Comparison of ENCODE assay signal across 8 cellular contexts in the genomic region with DNA sequence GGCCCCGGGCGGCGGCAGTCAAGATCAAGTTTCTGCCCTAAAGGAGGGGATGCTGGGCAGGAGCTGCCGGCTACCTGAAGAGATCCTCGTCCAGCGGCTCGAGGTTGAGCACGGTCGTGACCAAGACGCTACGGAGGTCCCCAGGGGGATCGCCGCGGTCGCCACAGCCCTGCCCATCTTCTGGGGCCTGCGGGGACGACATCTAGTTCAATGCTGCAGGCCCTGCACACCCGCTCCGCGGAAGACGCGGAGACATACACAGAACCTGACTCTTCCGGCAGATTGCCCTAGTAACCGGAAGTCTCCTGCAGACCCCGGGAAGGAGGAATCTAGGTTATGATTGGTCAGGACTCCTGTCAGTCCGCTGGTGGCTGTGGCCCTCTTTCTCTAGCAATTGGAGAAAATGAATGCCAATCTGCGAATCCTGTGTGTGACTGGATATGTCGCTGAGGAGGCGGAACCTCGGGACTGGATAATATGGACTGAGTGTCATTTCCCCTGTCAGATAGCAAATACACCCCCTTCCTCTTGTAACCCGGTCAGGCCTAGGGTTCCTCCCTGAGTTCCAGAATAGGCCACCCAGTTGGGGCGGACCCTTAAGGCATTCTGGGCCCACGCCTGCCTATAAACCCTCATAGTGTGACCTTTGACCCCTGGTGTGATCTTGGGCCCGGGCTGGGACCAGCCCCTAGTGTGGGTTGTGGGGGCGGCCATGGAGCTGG. TPM values are rescaled to one million over a fixed set of nuclear protein-coding genes. Genes with fewer than 3 reads are reported as not detected.
DNase-seq lines count a peak whose midpoint lies in the region; ATAC-seq and TF ChIP-seq lines count a peak whose summit lies in the region.

A gene (minus strand): TSS at position 279 of the 722 bp plus-strand sequence. CDS start 77 bp downstream, at position 202.
A gene (plus strand): TSS at position 501 of the 722 bp plus-strand sequence. CDS start 212 bp downstream, at position 713.

- H4K20me1 ChIP-seq in PC-3 (ENCODE audit: low read length): no peaks in the 10 kb centered on the region

- peak within 1 kb of the TSS; percentile 79 for H3K9ac ChIP-seq in PC-3 (ENCODE audit: low read length)

- TF ChIP-seq CTCF in PC-3 (conservative IDR thresholded peaks at IDR 0.05; ENCODE audit: low read depth, low read length): no peak
- no peak for TF ChIP-seq CTCF in esophagus squamous epithelium (IDR thresholded peaks at IDR 0.05)

- no peaks in the 10 kb centered on the region for H3F3A ChIP-seq in PC-3 (ENCODE audit: low read length, unreplicated experiment)

- no TSS peak for BruUV-seq in PC-3 (replicated peaks; lab: Mats Ljungman, UMichigan)

- H3K4me1 ChIP-seq in PC-3 (ENCODE audit: insufficient read depth, low read length) (peaks cover 30% of the 10 kb centered on the region), esophagus squamous epithelium (peaks cover 26 to 46% (median 28%) of the 10 kb centered on the region in 3 donors), muscle layer of duodenum (ENCODE audit: control insufficient read depth in 1 of 2, insufficient read depth in 2 of 2, low read length in 2 of 2) (peaks cover 3 to 35% of the 10 kb centered on the region in 2 donors)

- peak within 1 kb of the TSS; percentile 72 for H2AFZ ChIP-seq in PC-3 (ENCODE audit: low read length)

- peak in 2 of 4 donors; percentile 32 to 75 for TF ChIP-seq POLR2A in esophagus squamous epithelium (IDR thresholded peaks at IDR 0.05)

- POLR2A ChIA-PET in PC-3 (lab: Charles Lee; ENCODE audit: unreplicated experiment): no interaction called here

- peak within 1 kb of the TSS; percentile 89 for H3K4me3 ChIP-seq in Jurkat, Clone E6-1 (ENCODE audit: low read length)
- H3K4me3 ChIP-seq in PC-3 (ENCODE audit: low read length): peak within 1 kb of the TSS; percentile 87
- peak within 1 kb of the TSS; percentile 91 to 95 (median 92) for H3K4me3 ChIP-seq in esophagus squamous epithelium
- H3K4me3 ChIP-seq in muscle layer of duodenum (ENCODE audit: low read depth in 1 of 2, low read length in 2 of 2): peak within 1 kb of the TSS; percentile 92 to 99

- H3K36me3 Mint-ChIP-seq in activated T-cell treated with anti-CD3 and anti-CD28 coated beads, Interleukin-2, amount 50 U/mL, for 24 hours (ENCODE audit: low read depth): peaks cover 43% of the 10 kb centered on the region

- 0% methylated on average over 2 to 4 of the region's 35 CpGs for WGBS in esophagus squamous epithelium, 2 donors

- peaks cover 25% of the 10 kb centered on the region for H3K79me2 ChIP-seq in PC-3 (ENCODE audit: low read length)

- intact Hi-C loops in PC-3 (cut with micrococcal nuclease): loop anchor here (1.0 to 2.0 kb wide), 2 partner anchors 24 to 45 kb away; a partner anchor contains a TSS
- intact Hi-C loops in esophagus squamous epithelium (cut with DNase I): no loop called here

- peaks cover 55% of the 10 kb centered on the region for H3K4me1 Mint-ChIP-seq in activated T-cell treated with anti-CD3 and anti-CD28 coated beads, Interleukin-2, amount 50 U/mL, for 24 hours (ENCODE audit: low read depth)

- H3K4me3 Mint-ChIP-seq in activated T-cell treated with anti-CD3 and anti-CD28 coated beads, Interleukin-2, amount 50 U/mL, for 24 hours: peak within 1 kb of the TSS; percentile 97

- no peaks in the 10 kb centered on the region for H3K9me2 ChIP-seq in PC-3 (replicated peaks; ENCODE audit: low read length)

- CTCF ChIA-PET in PC-3 (lab: Charles Lee): interaction anchor here (0.5 kb wide), 1 partner anchor 78 kb away, joined by 13 read pairs; no protein-coding TSS in a partner anchor

- H3K36me3 ChIP-seq in PC-3 (ENCODE audit: low read depth, low read length) (0 out of 2 replicates have a peak, but pooled peaks cover 8% of the 10 kb centered on the region), esophagus squamous epithelium (peaks cover 0 to 30% (median 0%) of the 10 kb centered on the region in 3 donors), muscle layer of duodenum (ENCODE audit: control insufficient read depth in 1 of 2, insufficient read depth in 2 of 2, low read length in 2 of 2) (peaks cover 10% of the 10 kb centered on the region in 2 donors)

- ATAC-seq in GM21717 (IDR thresholded peaks at IDR 0.05; ENCODE audit: unreplicated experiment): peak; percentile 96
- peak; percentile 97 for ATAC-seq in PC-3

- H3K27me3 ChIP-seq in PC-3 (ENCODE audit: low read length) (no peaks in the 10 kb centered on the region), esophagus squamous epithelium (no peaks in the 10 kb centered on the region), muscle layer of duodenum (ENCODE audit: low read depth, low read length) (no peaks in the 10 kb centered on the region)

- H3K27me3 Mint-ChIP-seq in activated T-cell treated with anti-CD3 and anti-CD28 coated beads, Interleukin-2, amount 50 U/mL, for 24 hours: no peaks in the 10 kb centered on the region

- peak within 1 kb of the TSS; percentile 8; the same call in 1 of the 2 replicates for H3K27ac ChIP-seq in PC-3 (ENCODE audit: low read length)
- peak within 1 kb of the TSS; percentile 82 to 90 (median 85) for H3K27ac ChIP-seq in esophagus squamous epithelium
- H3K27ac ChIP-seq in muscle layer of duodenum (ENCODE audit: low read length): peak within 1 kb of the TSS; percentile 84

- peak within 1 kb of the TSS; percentile 99 for H3K27ac Mint-ChIP-seq in activated T-cell treated with anti-CD3 and anti-CD28 coated beads, Interleukin-2, amount 50 U/mL, for 24 hours

- DNase-seq in DMS53 treated with DMSO at 0.1 percent for 48 hours (lab: John Stamatoyannopoulos, UW; ENCODE audit: unreplicated experiment) (peak; percentile 100), PC-3 (peak; percentile 100), esophagus squamous epithelium (lab: John Stamatoyannopoulos, UW) (peak; percentile 91)
- peak; percentile 100 for DNase-seq in Jurkat, Clone E6-1 (ENCODE audit: low read depth, low spot score)
- peak; percentile 85 for DNase-seq in activated T-cell treated with anti-CD3 and anti-CD28 coated beads, Interleukin-2, amount 50 U/mL, for 24 hours
- peak; percentile 74 for DNase-seq in stimulated activated CD8-positive, alpha-beta memory T cell treated with anti-CD3 and anti-CD28 coated beads, Interleukin-7, amount 100 ng/mL, for 24 hours (ENCODE audit: low read depth)

- H3K9me3 ChIP-seq in PC-3 (ENCODE audit: low read length) (no peaks in the 10 kb centered on the region), esophagus squamous epithelium (no peaks in the 10 kb centered on the region), muscle layer of duodenum (ENCODE audit: control insufficient read depth in 1 of 2, low read length in 2 of 2) (no peaks in the 10 kb centered on the region)

- no peaks in the 10 kb centered on the region for H3K9me3 Mint-ChIP-seq in activated T-cell treated with anti-CD3 and anti-CD28 coated beads, Interleukin-2, amount 50 U/mL, for 24 hours

- peak within 1 kb of the TSS; percentile 92 for H3K4me2 ChIP-seq in PC-3 (ENCODE audit: low read length)

RNA-seq across cellular contexts. Expression of the first gene that starts in this region (rescaled TPM):
- polyA plus RNA-seq in Jurkat, Clone E6-1 (2012; ENCODE audit: insufficient read depth, insufficient read length): 44.7 TPM
- total RNA-seq in PC-3 (2014; rRNA removed) (57.4 and 58.8 TPM in 2 replicates), esophagus squamous epithelium (10 to 100 TPM; 27.7 to 35.0 (median 31.1) TPM)

RNA-seq across cellular contexts. Expression of the second gene that starts in this region (rescaled TPM):
- polyA plus RNA-seq in Jurkat, Clone E6-1 (2012; ENCODE audit: insufficient read depth, insufficient read length): 4.8 TPM
- total RNA-seq in PC-3 (2014; rRNA removed) (2.1 and 4.2 TPM in 2 replicates), esophagus squamous epithelium (1 to 10 TPM; 1.1 to 3.2 (median 2.5) TPM)

Comparison
In these comparisons a context has a peak if more than half of its experiments do, and no peak if none do; other contexts are left out.
1. Peak in every context shown above with its lines: DNase-seq, ATAC-seq, H3K4me3 ChIP-seq and H3K27ac ChIP-seq.
2. H3K27ac ChIP-seq: peak in every context shown above with its lines; median percentile 85 in esophagus squamous epithelium; 84 in muscle layer of duodenum; 8 in PC-3.